Comparison of ENCODE assay signal across 1 cellular context in genomic region chr9:103991698-103992097, GRCh38.
TF ChIP-seq lines count a peak whose summit lies in the region.

No MANE protein-coding gene starts in this region.

TF ChIP-seq in H1, 55 proteins besides CTCF, POLR2A, EP300 and RAD21 (continued from another document):
- no peak for TF ChIP-seq POU5F1 (IDR thresholded peaks at IDR 0.05; ENCODE audit: low read depth, low read length)
- TF ChIP-seq ZNF274 (IDR thresholded peaks at IDR 0.05; ENCODE audit: borderline replicate concordance, extremely low read depth, low read length) = no peak
- no peak for TF ChIP-seq SRF (IDR thresholded peaks at IDR 0.05; ENCODE audit: low read depth, low read length)
- no peak for TF ChIP-seq YY1 (IDR thresholded peaks at IDR 0.05; ENCODE audit: low read depth, low read length)
- no peak for TF ChIP-seq CTBP2 (IDR thresholded peaks at IDR 0.05; ENCODE audit: borderline replicate concordance, insufficient read depth, insufficient read length, low read length)
- no peak for TF ChIP-seq CBX5 (IDR thresholded peaks at IDR 0.05; ENCODE audit: low read depth, low read length)
